In the genomic region with DNA sequence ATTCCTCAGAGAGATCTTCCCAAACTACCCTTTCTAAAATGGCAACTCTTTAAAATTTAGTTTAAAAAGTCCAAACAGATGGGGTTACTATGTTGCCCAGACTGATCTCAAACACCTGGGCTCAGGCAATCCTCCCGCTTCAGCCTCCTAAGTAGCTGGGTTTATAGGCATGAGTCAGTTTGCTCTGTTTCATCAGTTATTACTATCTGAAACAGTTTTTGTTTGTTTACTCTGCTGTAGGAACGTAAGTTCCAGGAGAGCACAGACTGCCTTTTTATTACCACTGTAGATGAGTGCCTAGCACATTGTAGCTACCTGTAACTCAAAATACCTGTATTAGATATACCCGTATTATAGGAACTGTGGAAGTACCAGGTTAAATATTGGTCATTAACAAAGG, we compare ENCODE assay signal across 26 cellular contexts.
DNase-seq lines count a peak whose midpoint lies in the region; ATAC-seq and TF ChIP-seq lines count a peak whose summit lies in the region.
"Had no signal": no experiment of that assay in that cellular context is flagged by ENCODE, and none has a peak within 500 bp of the region (broad histone marks: within the 10 kb centered on the region; RNA-seq: fewer than 3 reads in every experiment).

No MANE protein-coding gene starts in this region.

- peak; percentile 10 for DNase-seq in SIG-M5 treated with dmso at 0.1 percent for 504 hours (lab: John Stamatoyannopoulos, UW; ENCODE audit: unreplicated experiment)
- DNase-seq in SIG-M5 (lab: John Stamatoyannopoulos, UW) = no peak
- DNase-seq in ELR (ENCODE audit: low read depth) = peak; percentile 49
- peak; percentile 18 for DNase-seq in Panc1 (ENCODE audit: low read depth, low spot score)
- DNase-seq in iris pigment epithelial cell (ENCODE audit: low read depth) = peak; percentile 67
- DNase-seq in SHP77 treated with DMSO at 0.1 percent for 48 hours (lab: John Stamatoyannopoulos, UW) = no peak
- DNase-seq in Right ventricle myocardium inferior (ENCODE audit: missing footprints) = no peak
- DNase-seq: 8988T; adrenal gland; BE2C; COR-L47; dermis blood vessel endothelial cell; DND-41; hippocampal formation; lower lobe of right lung; NCI-H1105; NCI-H2029; NCI-H2227 treated with DMSO at 0.1 percent for 48 hours; NCI-H774; Right ventricle myocardium superior; stimulated activated CD4-positive, alpha-beta T cell treated with anti-CD3 and anti-CD28 coated beads, Interleukin-1b, Interleukin-23, amount 100 ng/mL, for 48 hours; T-cell; tibial artery had no signal

- no peaks in the 10 kb centered on the region for H3K9me3 ChIP-seq in Panc1 (ENCODE audit: control insufficient read depth, insufficient read depth, low read depth, low read length)
- H3K9me3 ChIP-seq: adrenal gland, BE2C, lower lobe of right lung, tibial artery had no signal

- POLR2A ChIA-PET in Panc1 (lab: Charles Lee) = no interaction called here

- BruUV-seq in Panc1 (replicated peaks; lab: Mats Ljungman, UMichigan) = no TSS peak

- no peak for TF ChIP-seq CTCF in Panc1 (IDR thresholded peaks at IDR 0.05)

- H3K27me3 ChIP-seq in Panc1 (ENCODE audit: control insufficient read depth, insufficient read depth, low read length) = no peaks in the 10 kb centered on the region
- H3K27me3 ChIP-seq: adrenal gland, BE2C, tibial artery had no signal

- in situ Hi-C loops in Panc1 (cut with HindIII; ENCODE audit: low pct_unique_long_range_greater_than_20kb, low sequenced_read_pairs) = no loop called here

- CTCF ChIA-PET in Panc1 (lab: Charles Lee) = no interaction called here

- intact Hi-C loops in Panc1 (cut with micrococcal nuclease; ENCODE audit: unreplicated experiment) (no loop called here), Right ventricle myocardium inferior (cut with DNase I) (no loop called here)

- H3K27ac ChIP-seq in Panc1 (ENCODE audit: low read length) = no peak overlapping the region
- H3K27ac ChIP-seq: adrenal gland, lower lobe of right lung, skin epidermis, tibial artery had no signal

- no peaks in the 10 kb centered on the region; the same call in 1 of the 2 replicates for H3K36me3 ChIP-seq in Panc1 (ENCODE audit: control insufficient read depth, insufficient read depth, low read length)

- H3K4me1 ChIP-seq in Panc1 (ENCODE audit: control insufficient read depth, insufficient read depth, low read length) = peaks cover 11% of the 10 kb centered on the region
- H3K4me1 ChIP-seq: adrenal gland, BE2C, lower lobe of right lung, tibial artery had no signal

- ATAC-seq in Panc1 (peak; percentile 82), GM18873 (IDR thresholded peaks at IDR 0.05; ENCODE audit: low FRiP score, unreplicated experiment) (no peak), Right ventricle myocardium inferior (no peak)
- ATAC-seq: lower lobe of right lung; stimulated activated memory B cell treated with anti-CD40 and anti-IgM and Interleukin-4, amounts not matched to agents 10 μg/mL and 1 μg/mL and 100 μg/mL, for 72 hours; T-cell had no signal

- no peak overlapping the region for H3K4me3 ChIP-seq in Panc1 (ENCODE audit: low read depth in 2 of 2, low read length in 2 of 2)
- H3K4me3 ChIP-seq: adrenal gland, lower lobe of right lung, skin epidermis, tibial artery had no signal

Comparison
In these comparisons a context has a peak if more than half of its experiments do, and no peak if none do; other contexts are left out.
1. DNase-seq: peak in SIG-M5 treated with dmso at 0.1 percent for 504 hours (single experiment), ELR (single experiment), Panc1 (single experiment) and iris pigment epithelial cell (single experiment); none in SIG-M5 (single experiment), SHP77 treated with DMSO at 0.1 percent for 48 hours (single experiment) and Right ventricle myocardium inferior (single experiment).